Comparison of ENCODE assay signal across 1 cellular context in genomic region chr4:157421365-157421764, GRCh38.
TF ChIP-seq lines count a peak whose summit lies in the region.

No MANE protein-coding gene starts in this region.

TF ChIP-seq in GM23338, 12 proteins besides CTCF, POLR2A, EP300 and RAD21 (continued from another document):
- TF ChIP-seq ZNF462 (CRISPR knock-in tag; IDR thresholded peaks at IDR 0.05), result no peak
TF ChIP-seq in GM23338: peak in this region for 0.
